ENCODE assay signal across 8 cellular contexts in genomic region chr4:113394730-113395530, GRCh38.
DNase-seq lines count a peak whose midpoint lies in the region; ATAC-seq and TF ChIP-seq lines count a peak whose summit lies in the region.

No MANE protein-coding gene starts in this region.

- no peaks in the 10 kb centered on the region for H3K27me3 ChIP-seq in osteoblast (ENCODE audit: insufficient read depth, low read length)
- H3K27me3 ChIP-seq in vagina, result no peaks in the 10 kb centered on the region

- H4K20me1 ChIP-seq in OCI-LY7 (ENCODE audit: insufficient read depth, low read length) (no peaks in the 10 kb centered on the region), osteoblast (ENCODE audit: insufficient read depth, low read length) (no peaks in the 10 kb centered on the region)

- POLR2A ChIA-PET in OCI-LY7 (lab: Charles Lee), result interaction anchor here (0.7 to 0.9 kb wide), 2 partner anchors 614 to 1112 kb away, joined by 3 read pairs; no protein-coding TSS in a partner anchor

- peak overlapping the region; percentile 37; the same call in 1 of the 2 replicates for H3K4me2 ChIP-seq in OCI-LY7 (ENCODE audit: low read length)
- peak overlapping the region; percentile 62 for H3K4me2 ChIP-seq in osteoblast (ENCODE audit: insufficient read depth, low read length)

- H3K27ac ChIP-seq in OCI-LY7 (ENCODE audit: low read depth, low read length, poor library complexity, severe bottlenecking), result no peak overlapping the region
- H3K27ac ChIP-seq in osteoblast (ENCODE audit: low read depth, low read length), result peak overlapping the region; percentile 3
- H3K27ac ChIP-seq in vagina, result peak overlapping the region; percentile 56

- peak; percentile 68 for DNase-seq in GDM1 (lab: John Stamatoyannopoulos, UW)
- peak; percentile 78 for DNase-seq in KG1 (lab: John Stamatoyannopoulos, UW)
- peak; percentile 85 for DNase-seq in OCI-LY7 (ENCODE audit: low spot score)
- DNase-seq in activated T-helper 1 cell treated with Interleukin-2 at 50 U/mL for 16 hours (ENCODE audit: low read depth), result peak; percentile 7
- peak; percentile 87 for DNase-seq in fibroblast of villous mesenchyme (ENCODE audit: low read depth)
- no peak for DNase-seq in osteoblast (ENCODE audit: insufficient read length, low spot score, missing footprints)
- no peak for DNase-seq in vagina (ENCODE audit: extremely low spot score in 2 of 2)

- BruUV-seq in OCI-LY7 (replicated peaks; lab: Mats Ljungman, UMichigan), result no TSS peak

- H3K4me1 ChIP-seq in OCI-LY7 (ENCODE audit: insufficient read depth, low read length, poor library complexity, severe bottlenecking) (no peaks in the 10 kb centered on the region), osteoblast (ENCODE audit: insufficient read depth, low read length) (peaks cover 21% of the 10 kb centered on the region), vagina (no peaks in the 10 kb centered on the region)

- ATAC-seq in GM21786 (IDR thresholded peaks at IDR 0.05; ENCODE audit: unreplicated experiment), result peak; percentile 97

- H2AFZ ChIP-seq in OCI-LY7 (ENCODE audit: low read length) (peak overlapping the region; percentile 65; the same call in 1 of the 2 replicates), osteoblast (ENCODE audit: low read length) (peak overlapping the region; percentile 80)

- H3K4me3 ChIP-seq in OCI-LY7 (ENCODE audit: low read depth, low read length, poor library complexity, severe bottlenecking) (no peak overlapping the region), fibroblast of villous mesenchyme (ENCODE audit: low read depth, low read length) (no peak overlapping the region), osteoblast (ENCODE audit: insufficient read depth, low read length) (no peak overlapping the region), vagina (no peak overlapping the region)

- TF ChIP-seq CTCF in OCI-LY7 (conservative IDR thresholded peaks at IDR 0.05; ENCODE audit: low read length), result peak; percentile 94
- TF ChIP-seq CTCF in fibroblast of villous mesenchyme (IDR thresholded peaks at IDR 0.05; ENCODE audit: insufficient read depth, low read depth, low read length), result peak; percentile 72
- TF ChIP-seq CTCF in osteoblast (IDR thresholded peaks at IDR 0.05; ENCODE audit: extremely low read depth, low read depth, low read length), result peak; percentile 74
- peak; percentile 75 to 94 (median 78) for TF ChIP-seq CTCF in vagina (IDR thresholded peaks at IDR 0.05)

- no peak for TF ChIP-seq POLR2A in vagina (IDR thresholded peaks at IDR 0.05)

- intact Hi-C loops in OCI-LY7 (cut with micrococcal nuclease; ENCODE audit: unreplicated experiment), result loop anchor here (1.0 to 10.0 kb wide), 8 partner anchors 240 to 1300 kb away; partner anchors contain the start of gene CAMK2D
- intact Hi-C loops in vagina (cut with DNase I), result loop anchor here (5.0 kb wide), 1 partner anchor 367 kb away; the partner anchor contains the start of gene CAMK2D

- H3K79me2 ChIP-seq in OCI-LY7 (ENCODE audit: insufficient read depth, low read depth, low read length), result no peaks in the 10 kb centered on the region
- no peaks in the 10 kb centered on the region for H3K79me2 ChIP-seq in osteoblast (ENCODE audit: insufficient read depth, low read length)

- CTCF ChIA-PET in OCI-LY7 (lab: Charles Lee; ENCODE audit: unreplicated experiment), result interaction anchor here (1.1 kb wide), 1 partner anchor 676 kb away, joined by 3 read pairs; no protein-coding TSS in a partner anchor

- no peaks in the 10 kb centered on the region for H3K36me3 ChIP-seq in OCI-LY7 (ENCODE audit: insufficient read depth, low read length)
- no peaks in the 10 kb centered on the region for H3K36me3 ChIP-seq in osteoblast (ENCODE audit: insufficient read depth, low read length)
- no peaks in the 10 kb centered on the region for H3K36me3 ChIP-seq in vagina

- no peaks in the 10 kb centered on the region for H3K9me3 ChIP-seq in OCI-LY7 (ENCODE audit: low read length)
- H3K9me3 ChIP-seq in osteoblast (ENCODE audit: low read depth, low read length), result no peaks in the 10 kb centered on the region
- no peaks in the 10 kb centered on the region for H3K9me3 ChIP-seq in vagina

- no peaks in the 10 kb centered on the region for H3K9me2 ChIP-seq in OCI-LY7 (ENCODE audit: insufficient read depth, low read length)

Comparison
In these comparisons a context has a peak if more than half of its experiments do, and no peak if none do; other contexts are left out.
1. DNase-seq: peak in GDM1 (single experiment), KG1 (single experiment), OCI-LY7 (single experiment), activated T-helper 1 cell treated with Interleukin-2 at 50 U/mL for 16 hours (single experiment) and fibroblast of villous mesenchyme (single experiment); none in osteoblast (single experiment) and vagina (0 of 2).
2. Peak in every context shown above with its lines, with median percentiles within 50 percentile points of each other: CTCF ChIP-seq.